2 cellular contexts compared by ENCODE assay signal in the genomic region with DNA sequence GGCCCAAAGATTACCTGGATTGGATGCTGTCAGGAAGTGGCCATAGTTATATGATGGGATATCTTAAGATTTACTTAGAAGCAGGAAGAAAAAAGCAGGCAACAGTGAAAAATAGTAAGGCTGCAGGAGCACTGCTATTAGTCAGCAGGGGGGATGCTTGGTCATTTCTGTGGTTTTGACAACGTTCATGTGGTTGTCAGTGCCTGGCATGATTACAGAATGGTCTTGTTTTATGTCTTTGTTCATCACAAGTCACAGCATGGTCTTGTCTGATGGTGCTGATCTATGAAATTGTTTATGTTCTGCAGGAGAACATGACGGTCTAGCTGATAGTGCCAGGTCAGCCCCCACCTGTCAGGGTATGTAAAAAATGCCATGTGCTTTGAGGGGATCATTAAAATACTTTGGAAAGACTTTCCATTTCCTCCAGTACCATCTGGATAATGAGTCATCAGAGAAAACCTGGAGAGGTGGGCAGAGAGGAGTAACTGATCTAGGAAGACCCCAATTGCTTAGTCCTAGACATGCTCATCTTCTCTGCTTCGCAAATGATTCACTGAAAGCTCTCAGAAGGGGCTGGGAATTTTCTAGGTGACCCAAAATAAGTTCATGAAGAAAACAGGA.
TF ChIP-seq lines count a peak whose summit lies in the region.

No MANE protein-coding gene starts in this region.

TF ChIP-seq in GM12878, 131 proteins besides CTCF, POLR2A, EP300 and RAD21 (continues in another document):
- TF ChIP-seq, protein P1, sequence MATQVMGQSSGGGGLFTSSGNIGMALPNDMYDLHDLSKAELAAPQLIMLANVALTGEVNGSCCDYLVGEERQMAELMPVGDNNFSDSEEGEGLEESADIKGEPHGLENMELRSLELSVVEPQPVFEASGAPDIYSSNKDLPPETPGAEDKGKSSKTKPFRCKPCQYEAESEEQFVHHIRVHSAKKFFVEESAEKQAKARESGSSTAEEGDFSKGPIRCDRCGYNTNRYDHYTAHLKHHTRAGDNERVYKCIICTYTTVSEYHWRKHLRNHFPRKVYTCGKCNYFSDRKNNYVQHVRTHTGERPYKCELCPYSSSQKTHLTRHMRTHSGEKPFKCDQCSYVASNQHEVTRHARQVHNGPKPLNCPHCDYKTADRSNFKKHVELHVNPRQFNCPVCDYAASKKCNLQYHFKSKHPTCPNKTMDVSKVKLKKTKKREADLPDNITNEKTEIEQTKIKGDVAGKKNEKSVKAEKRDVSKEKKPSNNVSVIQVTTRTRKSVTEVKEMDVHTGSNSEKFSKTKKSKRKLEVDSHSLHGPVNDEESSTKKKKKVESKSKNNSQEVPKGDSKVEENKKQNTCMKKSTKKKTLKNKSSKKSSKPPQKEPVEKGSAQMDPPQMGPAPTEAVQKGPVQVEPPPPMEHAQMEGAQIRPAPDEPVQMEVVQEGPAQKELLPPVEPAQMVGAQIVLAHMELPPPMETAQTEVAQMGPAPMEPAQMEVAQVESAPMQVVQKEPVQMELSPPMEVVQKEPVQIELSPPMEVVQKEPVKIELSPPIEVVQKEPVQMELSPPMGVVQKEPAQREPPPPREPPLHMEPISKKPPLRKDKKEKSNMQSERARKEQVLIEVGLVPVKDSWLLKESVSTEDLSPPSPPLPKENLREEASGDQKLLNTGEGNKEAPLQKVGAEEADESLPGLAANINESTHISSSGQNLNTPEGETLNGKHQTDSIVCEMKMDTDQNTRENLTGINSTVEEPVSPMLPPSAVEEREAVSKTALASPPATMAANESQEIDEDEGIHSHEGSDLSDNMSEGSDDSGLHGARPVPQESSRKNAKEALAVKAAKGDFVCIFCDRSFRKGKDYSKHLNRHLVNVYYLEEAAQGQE (IDR thresholded peaks at IDR 0.05; ENCODE audit: low read depth, low read length) = no peak
- TF ChIP-seq RAD51 (IDR thresholded peaks at IDR 0.05) (no peak), BCL11A (IDR thresholded peaks at IDR 0.05; ENCODE audit: low read depth, low read length) (peak; percentile 53; the same call in 1 of the 2 replicates), MTA2 (IDR thresholded peaks at IDR 0.05; ENCODE audit: low read depth) (peak; percentile 28; the same call in 1 of the 2 replicates), RUNX3 (IDR thresholded peaks at IDR 0.05; ENCODE audit: low read length) (peak; percentile 97), JUND (IDR thresholded peaks at IDR 0.05; ENCODE audit: low read depth, low read length) (no peak), LARP7 (IDR thresholded peaks at IDR 0.05) (no peak), NFIC (IDR thresholded peaks at IDR 0.05; ENCODE audit: low read depth, low read length) (peak; percentile 75; the same call in 1 of the 2 replicates), IKZF1 (conservative IDR thresholded peaks at IDR 0.05) (peak; percentile 41; the same call in 1 of the 2 replicates), NR2C1 (IDR thresholded peaks at IDR 0.05) (no peak), TCF7 (IDR thresholded peaks at IDR 0.05; ENCODE audit: borderline replicate concordance) (peak; percentile 83), CHD2 (IDR thresholded peaks at IDR 0.05; ENCODE audit: borderline replicate concordance, low read depth, low read length) (peak; percentile 18; the same call in 1 of the 2 replicates), HCFC1 (IDR thresholded peaks at IDR 0.05; ENCODE audit: low read length) (no peak), SIX5 (IDR thresholded peaks at IDR 0.05; ENCODE audit: low read depth, low read length, severe bottlenecking) (no peak), RB1 (IDR thresholded peaks at IDR 0.05; ENCODE audit: borderline replicate concordance) (no peak), POLR2AphosphoS2 (IDR thresholded peaks at IDR 0.05; ENCODE audit: low read depth, low read length) (no peak), ATF7 (IDR thresholded peaks at IDR 0.05; ENCODE audit: low read depth) (0 out of 2 replicates have a peak, but pooled peaks have one; percentile 27), CREM (IDR thresholded peaks at IDR 0.05; ENCODE audit: low read depth) (peak; percentile 76)
- TF ChIP-seq, protein P2, sequence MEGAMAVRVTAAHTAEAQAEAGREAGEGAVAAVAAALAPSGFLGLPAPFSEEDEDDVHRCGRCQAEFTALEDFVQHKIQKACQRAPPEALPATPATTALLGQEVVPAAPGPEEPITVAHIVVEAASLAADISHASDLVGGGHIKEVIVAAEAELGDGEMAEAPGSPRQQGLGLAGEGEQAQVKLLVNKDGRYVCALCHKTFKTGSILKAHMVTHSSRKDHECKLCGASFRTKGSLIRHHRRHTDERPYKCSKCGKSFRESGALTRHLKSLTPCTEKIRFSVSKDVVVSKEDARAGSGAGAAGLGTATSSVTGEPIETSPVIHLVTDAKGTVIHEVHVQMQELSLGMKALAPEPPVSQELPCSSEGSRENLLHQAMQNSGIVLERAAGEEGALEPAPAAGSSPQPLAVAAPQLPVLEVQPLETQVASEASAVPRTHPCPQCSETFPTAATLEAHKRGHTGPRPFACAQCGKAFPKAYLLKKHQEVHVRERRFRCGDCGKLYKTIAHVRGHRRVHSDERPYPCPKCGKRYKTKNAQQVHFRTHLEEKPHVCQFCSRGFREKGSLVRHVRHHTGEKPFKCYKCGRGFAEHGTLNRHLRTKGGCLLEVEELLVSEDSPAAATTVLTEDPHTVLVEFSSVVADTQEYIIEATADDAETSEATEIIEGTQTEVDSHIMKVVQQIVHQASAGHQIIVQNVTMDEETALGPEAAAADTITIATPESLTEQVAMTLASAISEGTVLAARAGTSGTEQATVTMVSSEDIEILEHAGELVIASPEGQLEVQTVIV (IDR thresholded peaks at IDR 0.05; ENCODE audit: borderline replicate concordance, partially characterized antibody) = no peak
- TF ChIP-seq, protein P3, sequence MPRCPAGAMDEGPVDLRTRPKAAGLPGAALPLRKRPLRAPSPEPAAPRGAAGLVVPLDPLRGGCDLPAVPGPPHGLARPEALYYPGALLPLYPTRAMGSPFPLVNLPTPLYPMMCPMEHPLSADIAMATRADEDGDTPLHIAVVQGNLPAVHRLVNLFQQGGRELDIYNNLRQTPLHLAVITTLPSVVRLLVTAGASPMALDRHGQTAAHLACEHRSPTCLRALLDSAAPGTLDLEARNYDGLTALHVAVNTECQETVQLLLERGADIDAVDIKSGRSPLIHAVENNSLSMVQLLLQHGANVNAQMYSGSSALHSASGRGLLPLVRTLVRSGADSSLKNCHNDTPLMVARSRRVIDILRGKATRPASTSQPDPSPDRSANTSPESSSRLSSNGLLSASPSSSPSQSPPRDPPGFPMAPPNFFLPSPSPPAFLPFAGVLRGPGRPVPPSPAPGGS (IDR thresholded peaks at IDR 0.05; ENCODE audit: borderline replicate concordance, insufficient read depth, low read depth, low read length, poor library complexity, severe bottlenecking) = peak; percentile 23
- TF ChIP-seq, protein P4, sequence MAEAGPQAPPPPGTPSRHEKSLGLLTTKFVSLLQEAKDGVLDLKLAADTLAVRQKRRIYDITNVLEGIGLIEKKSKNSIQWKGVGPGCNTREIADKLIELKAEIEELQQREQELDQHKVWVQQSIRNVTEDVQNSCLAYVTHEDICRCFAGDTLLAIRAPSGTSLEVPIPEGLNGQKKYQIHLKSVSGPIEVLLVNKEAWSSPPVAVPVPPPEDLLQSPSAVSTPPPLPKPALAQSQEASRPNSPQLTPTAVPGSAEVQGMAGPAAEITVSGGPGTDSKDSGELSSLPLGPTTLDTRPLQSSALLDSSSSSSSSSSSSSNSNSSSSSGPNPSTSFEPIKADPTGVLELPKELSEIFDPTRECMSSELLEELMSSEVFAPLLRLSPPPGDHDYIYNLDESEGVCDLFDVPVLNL (IDR thresholded peaks at IDR 0.05; ENCODE audit: low read depth, low read length) = no peak

TF ChIP-seq in WTC11, 78 proteins besides CTCF, POLR2A, EP300 and RAD21 (continued from another document):
- TF ChIP-seq, protein P5, sequence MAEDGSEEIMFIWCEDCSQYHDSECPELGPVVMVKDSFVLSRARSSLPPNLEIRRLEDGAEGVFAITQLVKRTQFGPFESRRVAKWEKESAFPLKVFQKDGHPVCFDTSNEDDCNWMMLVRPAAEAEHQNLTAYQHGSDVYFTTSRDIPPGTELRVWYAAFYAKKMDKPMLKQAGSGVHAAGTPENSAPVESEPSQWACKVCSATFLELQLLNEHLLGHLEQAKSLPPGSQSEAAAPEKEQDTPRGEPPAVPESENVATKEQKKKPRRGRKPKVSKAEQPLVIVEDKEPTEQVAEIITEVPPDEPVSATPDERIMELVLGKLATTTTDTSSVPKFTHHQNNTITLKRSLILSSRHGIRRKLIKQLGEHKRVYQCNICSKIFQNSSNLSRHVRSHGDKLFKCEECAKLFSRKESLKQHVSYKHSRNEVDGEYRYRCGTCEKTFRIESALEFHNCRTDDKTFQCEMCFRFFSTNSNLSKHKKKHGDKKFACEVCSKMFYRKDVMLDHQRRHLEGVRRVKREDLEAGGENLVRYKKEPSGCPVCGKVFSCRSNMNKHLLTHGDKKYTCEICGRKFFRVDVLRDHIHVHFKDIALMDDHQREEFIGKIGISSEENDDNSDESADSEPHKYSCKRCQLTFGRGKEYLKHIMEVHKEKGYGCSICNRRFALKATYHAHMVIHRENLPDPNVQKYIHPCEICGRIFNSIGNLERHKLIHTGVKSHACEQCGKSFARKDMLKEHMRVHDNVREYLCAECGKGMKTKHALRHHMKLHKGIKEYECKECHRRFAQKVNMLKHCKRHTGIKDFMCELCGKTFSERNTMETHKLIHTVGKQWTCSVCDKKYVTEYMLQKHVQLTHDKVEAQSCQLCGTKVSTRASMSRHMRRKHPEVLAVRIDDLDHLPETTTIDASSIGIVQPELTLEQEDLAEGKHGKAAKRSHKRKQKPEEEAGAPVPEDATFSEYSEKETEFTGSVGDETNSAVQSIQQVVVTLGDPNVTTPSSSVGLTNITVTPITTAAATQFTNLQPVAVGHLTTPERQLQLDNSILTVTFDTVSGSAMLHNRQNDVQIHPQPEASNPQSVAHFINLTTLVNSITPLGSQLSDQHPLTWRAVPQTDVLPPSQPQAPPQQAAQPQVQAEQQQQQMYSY (CRISPR knock-in tag; IDR thresholded peaks at IDR 0.05) = no peak
- TF ChIP-seq FOXP1 (CRISPR knock-in tag; IDR thresholded peaks at IDR 0.05; ENCODE audit: borderline replicate concordance) = no peak
- no peak for TF ChIP-seq TEAD1 (CRISPR knock-in tag; IDR thresholded peaks at IDR 0.05)
- no peak for TF ChIP-seq SMAD3 (CRISPR knock-in tag; IDR thresholded peaks at IDR 0.05; ENCODE audit: borderline replicate concordance)
- TF ChIP-seq, protein P6, sequence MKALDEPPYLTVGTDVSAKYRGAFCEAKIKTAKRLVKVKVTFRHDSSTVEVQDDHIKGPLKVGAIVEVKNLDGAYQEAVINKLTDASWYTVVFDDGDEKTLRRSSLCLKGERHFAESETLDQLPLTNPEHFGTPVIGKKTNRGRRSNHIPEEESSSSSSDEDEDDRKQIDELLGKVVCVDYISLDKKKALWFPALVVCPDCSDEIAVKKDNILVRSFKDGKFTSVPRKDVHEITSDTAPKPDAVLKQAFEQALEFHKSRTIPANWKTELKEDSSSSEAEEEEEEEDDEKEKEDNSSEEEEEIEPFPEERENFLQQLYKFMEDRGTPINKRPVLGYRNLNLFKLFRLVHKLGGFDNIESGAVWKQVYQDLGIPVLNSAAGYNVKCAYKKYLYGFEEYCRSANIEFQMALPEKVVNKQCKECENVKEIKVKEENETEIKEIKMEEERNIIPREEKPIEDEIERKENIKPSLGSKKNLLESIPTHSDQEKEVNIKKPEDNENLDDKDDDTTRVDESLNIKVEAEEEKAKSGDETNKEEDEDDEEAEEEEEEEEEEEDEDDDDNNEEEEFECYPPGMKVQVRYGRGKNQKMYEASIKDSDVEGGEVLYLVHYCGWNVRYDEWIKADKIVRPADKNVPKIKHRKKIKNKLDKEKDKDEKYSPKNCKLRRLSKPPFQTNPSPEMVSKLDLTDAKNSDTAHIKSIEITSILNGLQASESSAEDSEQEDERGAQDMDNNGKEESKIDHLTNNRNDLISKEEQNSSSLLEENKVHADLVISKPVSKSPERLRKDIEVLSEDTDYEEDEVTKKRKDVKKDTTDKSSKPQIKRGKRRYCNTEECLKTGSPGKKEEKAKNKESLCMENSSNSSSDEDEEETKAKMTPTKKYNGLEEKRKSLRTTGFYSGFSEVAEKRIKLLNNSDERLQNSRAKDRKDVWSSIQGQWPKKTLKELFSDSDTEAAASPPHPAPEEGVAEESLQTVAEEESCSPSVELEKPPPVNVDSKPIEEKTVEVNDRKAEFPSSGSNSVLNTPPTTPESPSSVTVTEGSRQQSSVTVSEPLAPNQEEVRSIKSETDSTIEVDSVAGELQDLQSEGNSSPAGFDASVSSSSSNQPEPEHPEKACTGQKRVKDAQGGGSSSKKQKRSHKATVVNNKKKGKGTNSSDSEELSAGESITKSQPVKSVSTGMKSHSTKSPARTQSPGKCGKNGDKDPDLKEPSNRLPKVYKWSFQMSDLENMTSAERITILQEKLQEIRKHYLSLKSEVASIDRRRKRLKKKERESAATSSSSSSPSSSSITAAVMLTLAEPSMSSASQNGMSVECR (CRISPR knock-in tag; IDR thresholded peaks at IDR 0.05; ENCODE audit: borderline replicate concordance) = no peak
- no peak for TF ChIP-seq NFYB (CRISPR knock-in tag; conservative IDR thresholded peaks at IDR 0.05; ENCODE audit: low read depth)
- TF ChIP-seq NR2C2 (CRISPR knock-in tag; IDR thresholded peaks at IDR 0.05) = no peak
- TF ChIP-seq, protein P7, sequence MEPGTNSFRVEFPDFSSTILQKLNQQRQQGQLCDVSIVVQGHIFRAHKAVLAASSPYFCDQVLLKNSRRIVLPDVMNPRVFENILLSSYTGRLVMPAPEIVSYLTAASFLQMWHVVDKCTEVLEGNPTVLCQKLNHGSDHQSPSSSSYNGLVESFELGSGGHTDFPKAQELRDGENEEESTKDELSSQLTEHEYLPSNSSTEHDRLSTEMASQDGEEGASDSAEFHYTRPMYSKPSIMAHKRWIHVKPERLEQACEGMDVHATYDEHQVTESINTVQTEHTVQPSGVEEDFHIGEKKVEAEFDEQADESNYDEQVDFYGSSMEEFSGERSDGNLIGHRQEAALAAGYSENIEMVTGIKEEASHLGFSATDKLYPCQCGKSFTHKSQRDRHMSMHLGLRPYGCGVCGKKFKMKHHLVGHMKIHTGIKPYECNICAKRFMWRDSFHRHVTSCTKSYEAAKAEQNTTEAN (CRISPR knock-in tag; IDR thresholded peaks at IDR 0.05) = no peak
- TF ChIP-seq OVOL2 (CRISPR knock-in tag; IDR thresholded peaks at IDR 0.05; ENCODE audit: borderline replicate concordance) = no peak
- no peak for TF ChIP-seq IRF2 (CRISPR knock-in tag; IDR thresholded peaks at IDR 0.05; ENCODE audit: borderline replicate concordance, low read depth)
- no peak for TF ChIP-seq GTF2I (CRISPR knock-in tag; conservative IDR thresholded peaks at IDR 0.05)
- TF ChIP-seq, protein P8, sequence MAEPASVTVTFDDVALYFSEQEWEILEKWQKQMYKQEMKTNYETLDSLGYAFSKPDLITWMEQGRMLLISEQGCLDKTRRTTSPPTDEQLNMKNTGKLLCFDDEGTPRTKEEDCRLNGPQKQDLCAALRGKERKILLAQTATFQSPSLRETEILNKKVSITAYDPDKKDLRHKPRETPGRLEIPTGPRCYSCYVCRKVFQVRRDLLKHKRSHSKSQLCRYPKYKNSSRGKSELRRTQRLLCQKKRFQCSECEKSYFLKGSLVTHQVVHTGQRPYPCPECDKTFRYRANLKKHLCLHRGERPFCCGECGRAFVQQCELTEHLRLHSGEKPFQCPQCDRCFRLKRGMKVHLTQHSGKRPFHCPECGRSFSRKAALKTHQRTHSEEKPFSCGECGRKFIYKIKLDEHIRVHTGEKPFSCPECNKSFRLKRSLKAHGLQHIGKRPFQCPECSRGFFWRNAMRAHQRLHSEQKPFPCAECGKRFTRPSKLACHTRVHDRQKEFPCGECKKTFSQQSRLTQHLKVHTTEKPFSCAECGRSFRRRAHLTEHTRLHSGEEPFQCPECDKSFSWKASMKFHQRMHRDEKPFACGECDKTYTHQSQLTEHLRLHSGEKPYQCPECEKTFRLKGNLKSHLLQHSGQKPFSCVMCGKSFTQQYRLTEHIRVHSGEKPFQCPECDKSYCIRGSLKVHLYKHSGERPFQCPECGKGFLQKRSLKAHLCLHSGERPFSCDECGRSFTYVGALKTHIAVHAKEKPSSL (CRISPR knock-in tag; conservative IDR thresholded peaks at IDR 0.05) = no peak
- TF ChIP-seq, protein P9, sequence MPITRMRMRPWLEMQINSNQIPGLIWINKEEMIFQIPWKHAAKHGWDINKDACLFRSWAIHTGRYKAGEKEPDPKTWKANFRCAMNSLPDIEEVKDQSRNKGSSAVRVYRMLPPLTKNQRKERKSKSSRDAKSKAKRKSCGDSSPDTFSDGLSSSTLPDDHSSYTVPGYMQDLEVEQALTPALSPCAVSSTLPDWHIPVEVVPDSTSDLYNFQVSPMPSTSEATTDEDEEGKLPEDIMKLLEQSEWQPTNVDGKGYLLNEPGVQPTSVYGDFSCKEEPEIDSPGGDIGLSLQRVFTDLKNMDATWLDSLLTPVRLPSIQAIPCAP (CRISPR knock-in tag; IDR thresholded peaks at IDR 0.05) = no peak
